8 cellular contexts compared by ENCODE assay signal in the genomic region with DNA sequence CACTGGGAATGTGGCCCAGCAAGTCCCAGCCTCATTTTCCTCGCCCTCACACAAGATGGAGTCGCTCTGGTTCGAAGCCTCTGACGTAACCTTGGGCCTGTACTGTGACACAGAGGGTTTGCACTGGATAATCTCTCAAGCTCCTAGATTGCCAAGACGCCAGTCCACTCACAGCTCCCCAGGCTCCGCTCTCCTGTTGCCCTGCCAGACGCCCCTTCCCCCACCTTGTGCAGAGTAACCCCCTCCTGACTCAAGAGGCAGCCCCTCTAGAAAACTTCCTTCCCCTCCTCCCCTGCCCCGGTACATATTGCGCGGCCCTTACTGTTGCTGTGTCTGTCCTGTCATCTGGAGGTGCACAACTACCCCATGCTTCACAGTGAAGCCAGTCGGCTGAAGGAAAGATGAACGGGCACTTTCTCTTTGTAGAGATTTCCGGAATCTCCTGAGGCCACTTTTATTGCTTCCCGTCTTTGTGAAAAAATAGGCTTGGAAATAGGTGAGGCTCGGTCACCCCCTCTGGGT. TPM values are rescaled to one million over a fixed set of nuclear protein-coding genes. Genes with fewer than 3 reads are reported as not detected.
DNase-seq lines count a peak whose midpoint lies in the region; ATAC-seq and TF ChIP-seq lines count a peak whose summit lies in the region.

No MANE protein-coding gene starts in this region.

- H3K36me3 Mint-ChIP-seq in H9 (ENCODE audit: insufficient read depth in 1 of 3, low read depth in 3 of 3): no peaks in the 10 kb centered on the region; a peak in 1 of 7 replicates

- H3K14ac ChIP-seq in H9 (ENCODE audit: insufficient read depth, low read length): peak overlapping the region; percentile 89; the same call in 1 of the 2 replicates

- H2BK15ac ChIP-seq in H9 (ENCODE audit: low read depth, low read length): no peak overlapping the region

- H3K4me1 ChIP-seq in H9 (ENCODE audit: insufficient read depth, low read length) (no peaks in the 10 kb centered on the region; the same call in 1 of the 2 replicates), adipocyte (ENCODE audit: control insufficient read depth, insufficient read depth, low read length) (peaks cover 18% of the 10 kb centered on the region), iPS DF 6.9 (ENCODE audit: control insufficient read depth, insufficient read depth, low read length) (no peaks in the 10 kb centered on the region), Karpas-422 (ENCODE audit: low read length) (no peaks in the 10 kb centered on the region)

- H3K79me2 ChIP-seq in H9 (ENCODE audit: insufficient read depth, low read length): no peaks in the 10 kb centered on the region
- H3K79me2 ChIP-seq in Karpas-422 (ENCODE audit: low read length): no peaks in the 10 kb centered on the region

- H3K9ac ChIP-seq in H9 (ENCODE audit: extremely low read depth, insufficient read length, low read length) (no peak overlapping the region), adipocyte (ENCODE audit: low read length) (peak overlapping the region; percentile 90), Karpas-422 (ENCODE audit: low read length) (no peak overlapping the region)

- H3K18ac ChIP-seq in H9 (ENCODE audit: insufficient read length, low read depth, low read length): no peak overlapping the region

- no peak for ATAC-seq in GM21528 (IDR thresholded peaks at IDR 0.05; ENCODE audit: low FRiP score, unreplicated experiment)

- no peak overlapping the region for H3T11ph ChIP-seq in H9 (ENCODE audit: low read length)

- no peak overlapping the region for H2BK120ac ChIP-seq in H9 (ENCODE audit: low read depth, low read length, poor library complexity, severe bottlenecking)

- no peaks in the 10 kb centered on the region for H3K9me3 Mint-ChIP-seq in H9

- no peak for TF ChIP-seq CTCF in H9 (conservative IDR thresholded peaks at IDR 0.05)

- peak overlapping the region; percentile 86 for H3K4me3 ChIP-seq in adipocyte (ENCODE audit: low read length)
- peak overlapping the region; percentile 61; the same call in 1 of the 2 replicates for H3K4me3 ChIP-seq in iPS DF 6.9 (ENCODE audit: low read length)
- peak overlapping the region; percentile 40 to 69 (median 50) for H3K4me3 ChIP-seq in skin epidermis
- H3K4me3 ChIP-seq in Karpas-422 (ENCODE audit: low read length): no peak overlapping the region

- H3K27ac ChIP-seq in H9 (ENCODE audit: insufficient read length, low read depth, low read length) (no peak overlapping the region), iPS DF 6.9 (ENCODE audit: low read length) (no peak overlapping the region), skin epidermis (peak overlapping the region; percentile 61 to 95 (median 81)), Karpas-422 (ENCODE audit: low read length) (no peak overlapping the region)

- H2AFZ ChIP-seq in H9 (ENCODE audit: low read length): no peak overlapping the region
- H2AFZ ChIP-seq in Karpas-422 (ENCODE audit: low read length): no peak overlapping the region

- no peak overlapping the region for H3K56ac ChIP-seq in H9 (ENCODE audit: insufficient read length, low read depth, low read length)

- no peak overlapping the region for H3K4ac ChIP-seq in H9 (ENCODE audit: low read depth, low read length)

- H3K23ac ChIP-seq in H9 (ENCODE audit: insufficient read length, low read depth, low read length): no peak overlapping the region

- WGBS in H9 (ENCODE audit: extremely low coverage, insufficient read length, low lambda C conversion rate): no CpG with 5 or more reads among the region's 15 CpGs
- no CpG with 5 or more reads among the region's 15 CpGs for WGBS in iPS DF 6.9 (ENCODE audit: insufficient coverage, insufficient read length)

- no peaks in the 10 kb centered on the region for H3K27me3 ChIP-seq in H9 (ENCODE audit: insufficient read depth, low read length)
- H3K27me3 ChIP-seq in adipocyte (replicated peaks; ENCODE audit: control insufficient read depth, insufficient read depth, low read length): no peaks in the 10 kb centered on the region
- no peaks in the 10 kb centered on the region for H3K27me3 ChIP-seq in iPS DF 6.9 (ENCODE audit: control insufficient read depth, insufficient read depth, low read length)
- no peaks in the 10 kb centered on the region for H3K27me3 ChIP-seq in Karpas-422 (ENCODE audit: low read length)

- peak overlapping the region; percentile 51 for H3K4me2 ChIP-seq in H9 (ENCODE audit: insufficient read depth, insufficient read length, low read length)
- no peak overlapping the region for H3K4me2 ChIP-seq in Karpas-422 (ENCODE audit: low read depth, low read length, poor library complexity, severe bottlenecking)

- DNase-seq in H9 (peak; percentile 43), adipocyte (ENCODE audit: low read depth) (peak; percentile 43), iPS DF 6.9 (ENCODE audit: low read depth, low spot score) (no peak), NCI-H510A (lab: John Stamatoyannopoulos, UW) (no peak), RPMI8226 (no peak), Karpas-422 (no peak)

- peak overlapping the region; percentile 63 to 79 for H3K4me3 Mint-ChIP-seq in H9

- no peak overlapping the region for H2BK12ac ChIP-seq in H9 (ENCODE audit: insufficient read length, low read depth, low read length)

- H2BK20ac ChIP-seq in H9 (ENCODE audit: low read depth, low read length, poor library complexity, severe bottlenecking): no peak overlapping the region

- no peak overlapping the region for H2BK5ac ChIP-seq in H9 (ENCODE audit: insufficient read length, low read length)

- no peak overlapping the region for H4K5ac ChIP-seq in H9 (ENCODE audit: insufficient read length, low read depth, low read length)

- peaks cover 18 to 36% of the 10 kb centered on the region in 2 experiments for H3K4me1 Mint-ChIP-seq in H9

- H4K20me1 ChIP-seq in H9 (ENCODE audit: control insufficient read depth, insufficient read depth, insufficient read length): no peaks in the 10 kb centered on the region
- H4K20me1 ChIP-seq in Karpas-422 (ENCODE audit: insufficient read depth, low read depth, low read length): no peaks in the 10 kb centered on the region

- H3K9me3 ChIP-seq in H9 (ENCODE audit: control insufficient read depth, low read depth, low read length) (no peaks in the 10 kb centered on the region), adipocyte (ENCODE audit: control insufficient read depth, low read length) (no peaks in the 10 kb centered on the region), iPS DF 6.9 (ENCODE audit: control insufficient read depth, insufficient read depth, low read length) (no peaks in the 10 kb centered on the region), Karpas-422 (ENCODE audit: low read length) (no peaks in the 10 kb centered on the region)

- H3K27ac Mint-ChIP-seq in H9: 0 out of 7 replicates have a peak overlapping the region, but pooled peaks of 1 of the 3 experiments have one; percentile 15

- H3K79me1 ChIP-seq in H9 (ENCODE audit: insufficient read depth, low read depth, low read length, poor library complexity, severe bottlenecking): no peaks in the 10 kb centered on the region

- H3K27me3 Mint-ChIP-seq in H9 (ENCODE audit: low read depth): peaks cover 34% of the 10 kb centered on the region

- no peaks in the 10 kb centered on the region for H3K9me2 ChIP-seq in Karpas-422 (replicated peaks; ENCODE audit: insufficient read depth, low read length)

- H3K23me2 ChIP-seq in H9 (ENCODE audit: insufficient read length, low read depth, low read length, poor library complexity, severe bottlenecking): peaks cover 7% of the 10 kb centered on the region

- H2AK5ac ChIP-seq in H9 (ENCODE audit: insufficient read length, low read length): no peak overlapping the region

- no peak overlapping the region for H4K8ac ChIP-seq in H9 (replicated peaks; ENCODE audit: insufficient read length, low read depth, low read length)

- H3K36me3 ChIP-seq in adipocyte (ENCODE audit: control insufficient read depth, insufficient read depth, low read length, severe bottlenecking): peaks cover 6% of the 10 kb centered on the region
- H3K36me3 ChIP-seq in iPS DF 6.9 (ENCODE audit: control insufficient read depth, insufficient read depth, low read length): no peaks in the 10 kb centered on the region
- H3K36me3 ChIP-seq in Karpas-422 (ENCODE audit: insufficient read depth, low read length): no peaks in the 10 kb centered on the region

- H4K91ac ChIP-seq in H9 (ENCODE audit: insufficient read length, low read depth, low read length): no peak overlapping the region

RNA-seq across cellular contexts. Expression of gene KIAA1614, which starts 1.0 kb away (rescaled TPM):
- 0.88 and 1.3 TPM in 2 replicates for total RNA-seq in H9 (2021)
- 0.07 TPM in 1 of 2 replicates, not detected in the other for total RNA-seq in Karpas-422 (2014; rRNA removed; shearing (Covaris generic); ENCODE audit: low replicate concordance)

Comparison
In these comparisons a context has a peak if more than half of its experiments do, and no peak if none do; other contexts are left out.
1. DNase-seq: peak in H9 (single experiment) and adipocyte (single experiment); none in iPS DF 6.9 (single experiment), NCI-H510A (single experiment), RPMI8226 (single experiment) and Karpas-422 (single experiment).
2. H3K27ac ChIP-seq: peak in skin epidermis (21 of 21); none in H9 (single experiment), iPS DF 6.9 (single experiment) and Karpas-422 (single experiment).